ENCODE assay signal across 8 cellular contexts in genomic region chr14:63388766-63389431, GRCh38.
DNase-seq lines count a peak whose midpoint lies in the region; ATAC-seq, FAIRE-seq and TF ChIP-seq lines count a peak whose summit lies in the region.

No MANE protein-coding gene starts in this region.

- peak; percentile 73 for FAIRE-seq in G401.6 (lab: Jason Lieb, UNC)
- FAIRE-seq in keratinocyte (lab: Jason Lieb, UNC), result no peak

- no peak overlapping the region for H3K27ac ChIP-seq in brain microvascular endothelial cell
- H3K27ac ChIP-seq in keratinocyte (ENCODE audit: control insufficient read depth, insufficient read depth, low read length), result no peak overlapping the region

- H3K4me2 ChIP-seq in keratinocyte (ENCODE audit: control insufficient read depth, extremely low read depth, insufficient read depth, low read depth, low read length), result no peak overlapping the region

- in situ Hi-C loops in brain microvascular endothelial cell (cut with HindIII; ENCODE audit: low pct_ligation_motif_present, low sequenced_read_pairs), result no loop called here

- no peaks in the 10 kb centered on the region for H3K9me3 ChIP-seq in keratinocyte (ENCODE audit: control insufficient read depth, low read depth, low read length)

- H3K9ac ChIP-seq in keratinocyte (ENCODE audit: control insufficient read depth, extremely low read depth, insufficient read depth, low read length), result no peak overlapping the region

- H3K9me1 ChIP-seq in keratinocyte (ENCODE audit: control insufficient read depth, extremely low read depth, insufficient read depth, low read length), result no peaks in the 10 kb centered on the region

- no peaks in the 10 kb centered on the region for H3K79me2 ChIP-seq in keratinocyte (ENCODE audit: control insufficient read depth, insufficient read depth, low read length)

- DNase-seq in M059J (ENCODE audit: low read depth) (peak; percentile 44), UCSD-AML1 (lab: John Stamatoyannopoulos, UW; ENCODE audit: unreplicated experiment) (peak; percentile 66), brain microvascular endothelial cell (peak; percentile 51), keratinocyte (ENCODE audit: low read depth, low spot score) (no peak), occipital lobe (lab: John Stamatoyannopoulos, UW) (no peak)
- DNase-seq in stimulated activated CD4-positive, alpha-beta T cell treated with anti-CD3 and anti-CD28 coated beads, Interleukin-2, amount 100 ng/mL, for 4 hours (ENCODE audit: low read depth), result peak; percentile 22

- H4K20me1 ChIP-seq in keratinocyte (ENCODE audit: control insufficient read depth, extremely low read depth, insufficient read depth, low read length), result no peaks in the 10 kb centered on the region

- H3K4me1 ChIP-seq in keratinocyte (ENCODE audit: control insufficient read depth, extremely low read depth, insufficient read depth, low read length), result no peaks in the 10 kb centered on the region

- H3K36me3 ChIP-seq in brain microvascular endothelial cell (replicated peaks) (peaks cover 13% of the 10 kb centered on the region), keratinocyte (ENCODE audit: control insufficient read depth in 2 of 2, extremely low read depth in 1 of 2, insufficient read depth in 2 of 2, low read length in 2 of 2) (peaks cover 12 to 16% of the 10 kb centered on the region in 2 experiments)

- dilution Hi-C loops in keratinocyte (cut with MboI; ENCODE audit: extremely low pct_ligation_motif_present, low sequenced_read_pairs), result no loop called here

- peak; percentile 70 for ATAC-seq in GM21737 (IDR thresholded peaks at IDR 0.05; ENCODE audit: unreplicated experiment)

- TF ChIP-seq CTCF in brain microvascular endothelial cell (IDR thresholded peaks at IDR 0.05; ENCODE audit: low read depth, low read length, missing control alignments), result peak; percentile 92
- peak; percentile 78 to 92 (median 80) for TF ChIP-seq CTCF in keratinocyte (optimal IDR thresholded peaks at IDR 0.05 in 1 of 3, IDR thresholded peaks at IDR 0.05 in 1 of 3, conservative IDR thresholded peaks at IDR 0.05 in 1 of 3; ENCODE audit: extremely low read depth in 1 of 3, insufficient read depth in 2 of 3, low read length in 3 of 3)

- H2AFZ ChIP-seq in keratinocyte (ENCODE audit: control insufficient read depth, low read length), result no peak overlapping the region

- H3K4me3 ChIP-seq in brain microvascular endothelial cell (ENCODE audit: low read depth, low read length) (no peak overlapping the region), keratinocyte (ENCODE audit: control insufficient read depth in 2 of 3, extremely low read depth in 1 of 3, insufficient read depth in 2 of 3, low read depth in 1 of 3, low read length in 3 of 3) (no peak overlapping the region)

- H3K27me3 ChIP-seq in brain microvascular endothelial cell (replicated peaks) (no peaks in the 10 kb centered on the region), keratinocyte (ENCODE audit: control insufficient read depth, extremely low read depth, insufficient read depth, low read length) (no peaks in the 10 kb centered on the region)

Comparison
In these comparisons a context has a peak if more than half of its experiments do, and no peak if none do; other contexts are left out.
1. DNase-seq: peak in M059J (single experiment), UCSD-AML1 (single experiment), brain microvascular endothelial cell (single experiment) and stimulated activated CD4-positive, alpha-beta T cell treated with anti-CD3 and anti-CD28 coated beads, Interleukin-2, amount 100 ng/mL, for 4 hours (single experiment); none in keratinocyte (single experiment) and occipital lobe (single experiment).